Comparison of ENCODE assay signal across 10 cellular contexts in the genomic region with DNA sequence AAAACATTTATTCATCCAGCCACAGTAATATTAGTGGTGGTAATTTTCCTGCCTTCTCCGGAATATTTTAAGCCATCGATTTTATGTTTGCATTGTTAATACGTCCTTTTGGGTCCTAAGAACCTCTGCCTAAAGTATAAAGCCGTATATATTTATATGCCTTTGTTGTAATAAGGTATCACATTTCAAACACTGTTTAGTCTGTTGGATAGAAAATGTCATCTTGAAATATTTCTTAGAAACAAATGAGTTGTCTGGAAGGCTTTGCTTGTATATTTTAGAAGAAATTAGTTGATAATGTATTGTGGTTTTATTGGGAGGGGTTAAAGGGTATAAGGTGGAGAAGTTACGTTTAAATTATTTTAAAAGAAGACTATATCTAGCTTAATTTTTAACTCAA.
"Had no signal": no experiment of that assay in that cellular context is flagged by ENCODE, and none has a peak within 500 bp of the region (broad histone marks: within the 10 kb centered on the region; RNA-seq: fewer than 3 reads in every experiment).

No MANE protein-coding gene starts in this region.

- H3K4me3 ChIP-seq: GM23248, GM23338, HAP-1 had no signal

- H3K27ac ChIP-seq: GM23248 had no signal

- H3K4me1 Mint-ChIP-seq: GM23338, H9 had no signal

- H3K4me3 Mint-ChIP-seq: GM23338, H9, HFFc6 had no signal

- H3K9me3 Mint-ChIP-seq: GM23338, H9, HFFc6 had no signal

- FAIRE-seq: H1, H54 had no signal

- H3K36me3 ChIP-seq: HAP-1 had no signal

- H3K9me3 ChIP-seq: HAP-1 had no signal

- ATAC-seq: GM23338, HCT116 had no signal

- H3K27ac Mint-ChIP-seq: GM23338, H9, HFFc6 had no signal

- DNase-seq: GM23248, H7, H9, HCEC 1CT, HFFc6 had no signal

- H3K4me1 ChIP-seq: HAP-1 had no signal
